1 cellular context compared by ENCODE assay signal in the genomic region with DNA sequence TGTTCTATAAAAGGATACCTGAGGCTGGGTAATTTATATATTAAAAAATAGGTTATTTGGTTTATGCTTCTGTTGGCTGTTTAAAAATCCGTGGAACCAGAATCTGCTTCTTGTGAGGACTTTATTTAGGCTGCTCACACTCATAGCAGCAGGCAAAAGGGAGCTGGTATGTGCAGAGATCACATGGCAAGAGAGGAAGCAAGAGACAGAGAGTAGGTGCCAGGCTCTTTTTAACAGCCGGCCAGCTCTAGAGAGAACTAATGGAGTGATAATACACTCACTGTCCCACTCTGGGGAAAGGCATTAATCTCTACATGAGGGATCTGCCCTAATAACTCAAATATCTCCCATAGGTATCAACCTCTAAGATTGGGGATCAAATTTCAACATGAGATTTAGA.
TF ChIP-seq lines count a peak whose summit lies in the region.

No MANE protein-coding gene starts in this region.

TF ChIP-seq in WTC11, 78 proteins besides CTCF, POLR2A, EP300 and RAD21:
- TF ChIP-seq, protein P1, sequence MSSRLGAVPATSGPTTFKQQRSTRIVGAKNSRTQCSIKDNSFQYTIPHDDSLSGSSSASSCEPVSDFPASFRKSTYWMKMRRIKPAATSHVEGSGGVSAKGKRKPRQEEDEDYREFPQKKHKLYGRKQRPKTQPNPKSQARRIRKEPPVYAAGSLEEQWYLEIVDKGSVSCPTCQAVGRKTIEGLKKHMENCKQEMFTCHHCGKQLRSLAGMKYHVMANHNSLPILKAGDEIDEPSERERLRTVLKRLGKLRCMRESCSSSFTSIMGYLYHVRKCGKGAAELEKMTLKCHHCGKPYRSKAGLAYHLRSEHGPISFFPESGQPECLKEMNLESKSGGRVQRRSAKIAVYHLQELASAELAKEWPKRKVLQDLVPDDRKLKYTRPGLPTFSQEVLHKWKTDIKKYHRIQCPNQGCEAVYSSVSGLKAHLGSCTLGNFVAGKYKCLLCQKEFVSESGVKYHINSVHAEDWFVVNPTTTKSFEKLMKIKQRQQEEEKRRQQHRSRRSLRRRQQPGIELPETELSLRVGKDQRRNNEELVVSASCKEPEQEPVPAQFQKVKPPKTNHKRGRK (CRISPR knock-in tag; IDR thresholded peaks at IDR 0.05; ENCODE audit: borderline replicate concordance) = no peak
- TF ChIP-seq, protein P2, sequence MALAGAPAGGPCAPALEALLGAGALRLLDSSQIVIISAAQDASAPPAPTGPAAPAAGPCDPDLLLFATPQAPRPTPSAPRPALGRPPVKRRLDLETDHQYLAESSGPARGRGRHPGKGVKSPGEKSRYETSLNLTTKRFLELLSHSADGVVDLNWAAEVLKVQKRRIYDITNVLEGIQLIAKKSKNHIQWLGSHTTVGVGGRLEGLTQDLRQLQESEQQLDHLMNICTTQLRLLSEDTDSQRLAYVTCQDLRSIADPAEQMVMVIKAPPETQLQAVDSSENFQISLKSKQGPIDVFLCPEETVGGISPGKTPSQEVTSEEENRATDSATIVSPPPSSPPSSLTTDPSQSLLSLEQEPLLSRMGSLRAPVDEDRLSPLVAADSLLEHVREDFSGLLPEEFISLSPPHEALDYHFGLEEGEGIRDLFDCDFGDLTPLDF (CRISPR knock-in tag; IDR thresholded peaks at IDR 0.05) = no peak
- no peak for TF ChIP-seq NR3C1 (CRISPR knock-in tag; conservative IDR thresholded peaks at IDR 0.05; ENCODE audit: low read depth)
- TF ChIP-seq, protein P3, sequence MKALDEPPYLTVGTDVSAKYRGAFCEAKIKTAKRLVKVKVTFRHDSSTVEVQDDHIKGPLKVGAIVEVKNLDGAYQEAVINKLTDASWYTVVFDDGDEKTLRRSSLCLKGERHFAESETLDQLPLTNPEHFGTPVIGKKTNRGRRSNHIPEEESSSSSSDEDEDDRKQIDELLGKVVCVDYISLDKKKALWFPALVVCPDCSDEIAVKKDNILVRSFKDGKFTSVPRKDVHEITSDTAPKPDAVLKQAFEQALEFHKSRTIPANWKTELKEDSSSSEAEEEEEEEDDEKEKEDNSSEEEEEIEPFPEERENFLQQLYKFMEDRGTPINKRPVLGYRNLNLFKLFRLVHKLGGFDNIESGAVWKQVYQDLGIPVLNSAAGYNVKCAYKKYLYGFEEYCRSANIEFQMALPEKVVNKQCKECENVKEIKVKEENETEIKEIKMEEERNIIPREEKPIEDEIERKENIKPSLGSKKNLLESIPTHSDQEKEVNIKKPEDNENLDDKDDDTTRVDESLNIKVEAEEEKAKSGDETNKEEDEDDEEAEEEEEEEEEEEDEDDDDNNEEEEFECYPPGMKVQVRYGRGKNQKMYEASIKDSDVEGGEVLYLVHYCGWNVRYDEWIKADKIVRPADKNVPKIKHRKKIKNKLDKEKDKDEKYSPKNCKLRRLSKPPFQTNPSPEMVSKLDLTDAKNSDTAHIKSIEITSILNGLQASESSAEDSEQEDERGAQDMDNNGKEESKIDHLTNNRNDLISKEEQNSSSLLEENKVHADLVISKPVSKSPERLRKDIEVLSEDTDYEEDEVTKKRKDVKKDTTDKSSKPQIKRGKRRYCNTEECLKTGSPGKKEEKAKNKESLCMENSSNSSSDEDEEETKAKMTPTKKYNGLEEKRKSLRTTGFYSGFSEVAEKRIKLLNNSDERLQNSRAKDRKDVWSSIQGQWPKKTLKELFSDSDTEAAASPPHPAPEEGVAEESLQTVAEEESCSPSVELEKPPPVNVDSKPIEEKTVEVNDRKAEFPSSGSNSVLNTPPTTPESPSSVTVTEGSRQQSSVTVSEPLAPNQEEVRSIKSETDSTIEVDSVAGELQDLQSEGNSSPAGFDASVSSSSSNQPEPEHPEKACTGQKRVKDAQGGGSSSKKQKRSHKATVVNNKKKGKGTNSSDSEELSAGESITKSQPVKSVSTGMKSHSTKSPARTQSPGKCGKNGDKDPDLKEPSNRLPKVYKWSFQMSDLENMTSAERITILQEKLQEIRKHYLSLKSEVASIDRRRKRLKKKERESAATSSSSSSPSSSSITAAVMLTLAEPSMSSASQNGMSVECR (CRISPR knock-in tag; IDR thresholded peaks at IDR 0.05; ENCODE audit: borderline replicate concordance) = no peak
